ENCODE assay signal across 7 cellular contexts in the genomic region with DNA sequence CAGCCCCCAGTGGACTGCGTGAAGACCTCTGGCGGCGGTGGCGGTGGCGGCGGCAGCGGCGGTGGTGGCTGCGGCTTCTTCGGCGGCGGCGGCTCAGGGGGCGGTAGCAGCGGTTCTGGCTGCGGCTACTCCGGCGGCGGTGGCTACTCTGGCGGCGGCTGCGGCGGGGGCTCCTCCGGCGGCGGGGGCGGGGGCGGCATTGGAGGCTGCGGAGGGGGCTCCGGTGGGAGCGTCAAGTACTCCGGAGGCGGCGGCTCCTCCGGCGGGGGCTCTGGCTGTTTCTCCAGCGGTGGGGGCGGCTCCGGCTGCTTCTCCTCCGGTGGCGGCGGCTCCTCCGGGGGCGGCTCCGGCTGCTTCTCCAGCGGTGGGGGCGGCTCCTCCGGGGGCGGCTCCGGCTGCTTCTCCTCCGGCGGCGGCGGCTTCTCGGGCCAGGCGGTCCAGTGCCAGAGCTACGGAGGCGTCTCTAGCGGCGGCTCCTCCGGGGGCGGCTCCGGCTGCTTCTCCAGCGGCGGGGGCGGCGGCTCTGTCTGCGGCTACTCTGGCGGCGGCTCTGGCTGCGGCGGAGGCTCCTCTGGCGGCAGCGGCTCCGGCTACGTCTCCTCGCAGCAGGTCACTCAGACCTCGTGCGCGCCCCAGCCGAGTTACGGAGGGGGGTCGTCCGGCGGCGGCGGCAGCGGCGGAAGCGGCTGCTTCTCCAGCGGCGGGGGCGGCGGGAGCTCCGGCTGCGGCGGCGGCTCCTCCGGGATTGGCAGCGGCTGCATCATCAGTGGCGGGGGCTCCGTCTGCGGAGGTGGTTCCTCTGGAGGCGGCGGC. TPM values are rescaled to one million over a fixed set of nuclear protein-coding genes. Genes with fewer than 3 reads are reported as not detected.
DNase-seq lines count a peak whose midpoint lies in the region; TF ChIP-seq lines count a peak whose summit lies in the region.

No MANE protein-coding gene starts in this region.

- WGBS in endodermal cell (ENCODE audit: insufficient coverage in 1 of 2, insufficient read length in 1 of 2), 2 experiments, result 0 to 4% methylated on average over 11 to 105 of the region's 105 CpGs

- POLR2A ChIA-PET in HEK293 (lab: Yijun Ruan, JAX), result no interaction called here

- peaks cover 78% of the 10 kb centered on the region for H3K27me3 Mint-ChIP-seq in endodermal cell (ENCODE audit: insufficient read depth)
- H3K27me3 Mint-ChIP-seq in nephron progenitor cell (ENCODE audit: low read depth, poor library complexity), result peaks cover 65% of the 10 kb centered on the region

- H3K36me3 ChIP-seq in HEK293 (ENCODE audit: control insufficient read depth in 2 of 2, insufficient read depth in 1 of 2, low read length in 2 of 2) (no peaks in the 10 kb centered on the region), endodermal cell (ENCODE audit: control insufficient read depth, insufficient read depth, low read length) (no peaks in the 10 kb centered on the region)

- no peaks in the 10 kb centered on the region for H3K36me3 Mint-ChIP-seq in endodermal cell (ENCODE audit: low read depth)
- H3K36me3 Mint-ChIP-seq in nephron progenitor cell (ENCODE audit: low read depth), result no peaks in the 10 kb centered on the region

- H3K27ac Mint-ChIP-seq in endodermal cell (no peak overlapping the region), nephron progenitor cell (no peak overlapping the region)

- TF ChIP-seq CTCF in HEK293 (tag by site-specific recombination; IDR thresholded peaks at IDR 0.05) (no peak), endodermal cell (conservative IDR thresholded peaks at IDR 0.05) (no peak), nephron progenitor cell (IDR thresholded peaks at IDR 0.05) (no peak)

- H3K9me3 Mint-ChIP-seq in endodermal cell (no peaks in the 10 kb centered on the region), nephron progenitor cell (peaks cover 43% of the 10 kb centered on the region)

- H3K4me1 ChIP-seq in HEK293 (ENCODE audit: control insufficient read depth, insufficient read depth, low read length) (no peaks in the 10 kb centered on the region), endodermal cell (ENCODE audit: control insufficient read depth, insufficient read depth, low read length) (no peaks in the 10 kb centered on the region)

- H3K4me3 ChIP-seq in HEK293 (ENCODE audit: low read depth, low read length) (peak overlapping the region; percentile 46), endodermal cell (ENCODE audit: low read length) (peak overlapping the region; percentile 75)

- H3K27me3 ChIP-seq in endodermal cell (ENCODE audit: control insufficient read depth, insufficient read depth, low read length, poor library complexity, severe bottlenecking), result peaks cover 79% of the 10 kb centered on the region

- peak; percentile 24 for DNase-seq in activated CD4-positive, alpha-beta T cell treated with anti-CD3 and anti-CD28 coated beads for 1 hour
- peak; percentile 51 for DNase-seq in endodermal cell
- peak; percentile 79 for DNase-seq in nephron progenitor cell
- no peak for DNase-seq in GOT3 (lab: John Stamatoyannopoulos, UW)
- no peak for DNase-seq in Ammon's horn (ENCODE audit: low spot score)
- no peak for DNase-seq in SIG-M5 (lab: John Stamatoyannopoulos, UW)

- H3K9me3 ChIP-seq in HEK293 (ENCODE audit: control insufficient read depth, insufficient read depth, low read depth, low read length), result no peaks in the 10 kb centered on the region
- no peaks in the 10 kb centered on the region for H3K9me3 ChIP-seq in endodermal cell (ENCODE audit: control insufficient read depth, low read length)

- H3K27ac ChIP-seq in HEK293 (ENCODE audit: extremely low read depth, low read depth, low read length) (no peak overlapping the region; the same call in 1 of the 2 replicates), endodermal cell (ENCODE audit: low read depth, low read length) (no peak overlapping the region)

- H3K9ac ChIP-seq in endodermal cell (ENCODE audit: extremely low read depth, low read length, poor library complexity, severe bottlenecking), result no peak overlapping the region

- H3K4me3 Mint-ChIP-seq in endodermal cell (peak overlapping the region; percentile 41), nephron progenitor cell (peak overlapping the region; percentile 82)

- CTCF ChIA-PET in HEK293 (lab: Yijun Ruan, JAX), result interaction anchor here (0.7 to 2.1 kb wide), 2 partner anchors 17 kb away, joined by 3 to 6 read pairs; no protein-coding TSS in a partner anchor

- H3K4me1 Mint-ChIP-seq in endodermal cell (peaks cover 5% of the 10 kb centered on the region), nephron progenitor cell (peaks cover 5% of the 10 kb centered on the region)

TF ChIP-seq in HEK293, 187 proteins besides CTCF, POLR2A, EP300 and RAD21 (continues in another document):
- TF ChIP-seq, protein P1, sequence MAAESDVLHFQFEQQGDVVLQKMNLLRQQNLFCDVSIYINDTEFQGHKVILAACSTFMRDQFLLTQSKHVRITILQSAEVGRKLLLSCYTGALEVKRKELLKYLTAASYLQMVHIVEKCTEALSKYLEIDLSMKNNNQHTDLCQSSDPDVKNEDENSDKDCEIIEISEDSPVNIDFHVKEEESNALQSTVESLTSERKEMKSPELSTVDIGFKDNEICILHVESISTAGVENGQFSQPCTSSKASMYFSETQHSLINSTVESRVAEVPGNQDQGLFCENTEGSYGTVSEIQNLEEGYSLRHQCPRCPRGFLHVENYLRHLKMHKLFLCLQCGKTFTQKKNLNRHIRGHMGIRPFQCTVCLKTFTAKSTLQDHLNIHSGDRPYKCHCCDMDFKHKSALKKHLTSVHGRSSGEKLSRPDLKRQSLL (tag by site-specific recombination; IDR thresholded peaks at IDR 0.05), result no peak
- no peak for TF ChIP-seq ZXDB (tag by site-specific recombination; IDR thresholded peaks at IDR 0.05)
- TF ChIP-seq EGR2 (tag by site-specific recombination; IDR thresholded peaks at IDR 0.05; ENCODE audit: low read depth), result no peak; the same call in 1 of the 2 replicates
- TF ChIP-seq ZNF560 (tag by site-specific recombination; IDR thresholded peaks at IDR 0.05; ENCODE audit: borderline replicate concordance), result peak; percentile 23; the same call in 1 of the 2 replicates
- TF ChIP-seq, protein P2, sequence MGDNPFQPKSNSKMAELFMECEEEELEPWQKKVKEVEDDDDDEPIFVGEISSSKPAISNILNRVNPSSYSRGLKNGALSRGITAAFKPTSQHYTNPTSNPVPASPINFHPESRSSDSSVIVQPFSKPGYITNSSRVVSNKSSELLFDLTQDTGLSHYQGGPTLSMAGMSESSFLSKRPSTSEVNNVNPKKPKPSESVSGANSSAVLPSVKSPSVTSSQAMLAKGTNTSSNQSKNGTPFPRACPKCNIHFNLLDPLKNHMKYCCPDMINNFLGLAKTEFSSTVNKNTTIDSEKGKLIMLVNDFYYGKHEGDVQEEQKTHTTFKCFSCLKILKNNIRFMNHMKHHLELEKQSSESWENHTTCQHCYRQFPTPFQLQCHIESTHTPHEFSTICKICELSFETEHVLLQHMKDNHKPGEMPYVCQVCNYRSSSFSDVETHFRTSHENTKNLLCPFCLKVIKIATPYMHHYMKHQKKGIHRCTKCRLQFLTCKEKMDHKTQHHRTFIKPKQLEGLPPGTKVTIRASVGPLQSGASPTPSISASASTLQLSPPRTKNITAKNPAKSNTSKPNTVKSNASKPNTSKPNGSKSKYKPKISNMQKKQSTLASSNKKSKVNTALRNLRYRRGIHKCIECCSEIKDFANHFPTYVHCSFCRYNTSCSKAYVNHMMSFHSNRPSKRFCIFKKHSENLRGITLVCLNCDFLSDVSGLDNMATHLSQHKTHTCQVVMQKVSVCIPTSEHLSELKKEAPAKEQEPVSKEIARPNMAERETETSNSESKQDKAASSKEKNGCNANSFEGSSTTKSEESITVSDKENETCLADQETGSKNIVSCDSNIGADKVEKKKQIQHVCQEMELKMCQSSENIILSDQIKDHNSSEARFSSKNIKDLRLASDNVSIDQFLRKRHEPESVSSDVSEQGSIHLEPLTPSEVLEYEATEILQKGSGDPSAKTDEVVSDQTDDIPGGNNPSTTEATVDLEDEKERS (tag by site-specific recombination; IDR thresholded peaks at IDR 0.05), result no peak
- TF ChIP-seq, protein P3, sequence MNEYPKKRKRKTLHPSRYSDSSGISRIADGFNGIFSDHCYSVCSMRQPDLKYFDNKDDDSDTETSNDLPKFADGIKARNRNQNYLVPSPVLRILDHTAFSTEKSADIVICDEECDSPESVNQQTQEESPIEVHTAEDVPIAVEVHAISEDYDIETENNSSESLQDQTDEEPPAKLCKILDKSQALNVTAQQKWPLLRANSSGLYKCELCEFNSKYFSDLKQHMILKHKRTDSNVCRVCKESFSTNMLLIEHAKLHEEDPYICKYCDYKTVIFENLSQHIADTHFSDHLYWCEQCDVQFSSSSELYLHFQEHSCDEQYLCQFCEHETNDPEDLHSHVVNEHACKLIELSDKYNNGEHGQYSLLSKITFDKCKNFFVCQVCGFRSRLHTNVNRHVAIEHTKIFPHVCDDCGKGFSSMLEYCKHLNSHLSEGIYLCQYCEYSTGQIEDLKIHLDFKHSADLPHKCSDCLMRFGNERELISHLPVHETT (tag by site-specific recombination; IDR thresholded peaks at IDR 0.05), result no peak
- TF ChIP-seq ZNF391 (tag by site-specific recombination; IDR thresholded peaks at IDR 0.05; ENCODE audit: borderline replicate concordance, low read depth), result no peak
- peak; percentile 79 for TF ChIP-seq ZFHX2 (tag by site-specific recombination; conservative IDR thresholded peaks at IDR 0.05)
- TF ChIP-seq, protein P4, sequence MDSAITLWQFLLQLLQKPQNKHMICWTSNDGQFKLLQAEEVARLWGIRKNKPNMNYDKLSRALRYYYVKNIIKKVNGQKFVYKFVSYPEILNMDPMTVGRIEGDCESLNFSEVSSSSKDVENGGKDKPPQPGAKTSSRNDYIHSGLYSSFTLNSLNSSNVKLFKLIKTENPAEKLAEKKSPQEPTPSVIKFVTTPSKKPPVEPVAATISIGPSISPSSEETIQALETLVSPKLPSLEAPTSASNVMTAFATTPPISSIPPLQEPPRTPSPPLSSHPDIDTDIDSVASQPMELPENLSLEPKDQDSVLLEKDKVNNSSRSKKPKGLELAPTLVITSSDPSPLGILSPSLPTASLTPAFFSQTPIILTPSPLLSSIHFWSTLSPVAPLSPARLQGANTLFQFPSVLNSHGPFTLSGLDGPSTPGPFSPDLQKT (IDR thresholded peaks at IDR 0.05; ENCODE audit: borderline replicate concordance, low read depth, low read length), result no peak

RNA-seq across cellular contexts. Expression of a gene that starts 1.7 kb away (rescaled TPM):
- total RNA-seq in endodermal cell, result not detected
- polyA plus RNA-seq in endodermal cell (2013, experiment 1 of 2), result not detected
- not detected for polyA plus RNA-seq in endodermal cell (2013, experiment 2 of 2)

RNA-seq across cellular contexts. Expression of a gene that starts 43.8 kb away (rescaled TPM):
- total RNA-seq in endodermal cell, result not detected
- polyA plus RNA-seq in endodermal cell (2013, experiment 1 of 2), result 0.50 TPM
- 0.29 TPM for polyA plus RNA-seq in endodermal cell (2013, experiment 2 of 2)

RNA-seq across cellular contexts. Expression of a gene that starts 51.6 kb away (rescaled TPM):
- not detected for total RNA-seq in endodermal cell
- polyA plus RNA-seq in endodermal cell (2013, experiment 1 of 2), result not detected
- polyA plus RNA-seq in endodermal cell (2013, experiment 2 of 2), result not detected

RNA-seq across cellular contexts. Expression of a gene that starts 58.0 kb away (rescaled TPM):
- not detected for total RNA-seq in endodermal cell
- polyA plus RNA-seq in endodermal cell (2013, experiment 1 of 2), result not detected
- polyA plus RNA-seq in endodermal cell (2013, experiment 2 of 2), result not detected

Comparison
In these comparisons a context has a peak if more than half of its experiments do, and no peak if none do; other contexts are left out.
1. DNase-seq: peak in activated CD4-positive, alpha-beta T cell treated with anti-CD3 and anti-CD28 coated beads for 1 hour (single experiment), endodermal cell (single experiment) and nephron progenitor cell (single experiment); none in GOT3 (single experiment), Ammon's horn (single experiment) and SIG-M5 (single experiment).